14 cellular contexts compared by ENCODE assay signal in the genomic region with DNA sequence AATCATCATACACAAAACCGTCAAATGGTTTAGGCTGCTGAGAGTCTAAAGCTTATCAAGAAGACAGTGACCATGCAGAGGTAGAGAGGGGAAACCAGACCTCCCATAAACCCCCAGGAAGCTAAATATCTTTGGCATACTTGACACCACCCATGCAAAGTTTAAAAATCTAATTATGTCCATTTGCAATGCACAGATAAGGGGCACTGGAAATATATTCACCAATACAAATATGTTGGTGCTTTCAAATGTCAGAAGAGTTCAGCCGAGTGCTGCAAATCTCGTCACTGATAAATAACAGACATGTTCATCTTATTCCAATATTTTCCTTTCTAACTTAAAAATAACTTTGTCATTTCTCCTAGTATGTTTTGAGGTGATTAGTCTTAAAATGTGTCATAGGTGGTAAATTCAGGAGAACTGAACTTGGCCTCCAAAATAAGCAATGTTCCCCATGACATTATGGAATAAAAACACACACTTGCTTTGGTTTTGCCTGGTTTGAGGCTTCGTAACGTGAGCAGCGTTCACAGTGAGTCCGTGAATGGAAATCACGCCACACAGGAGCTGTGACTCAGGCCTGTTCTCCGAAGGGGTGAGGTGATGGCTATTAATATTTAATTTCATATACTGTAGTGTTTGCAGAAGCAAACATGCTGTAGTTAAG.
DNase-seq lines count a peak whose midpoint lies in the region; ATAC-seq, FAIRE-seq and TF ChIP-seq lines count a peak whose summit lies in the region.
"Had no signal": no experiment of that assay in that cellular context is flagged by ENCODE, and none has a peak within 500 bp of the region (broad histone marks: within the 10 kb centered on the region; RNA-seq: fewer than 3 reads in every experiment).

No MANE protein-coding gene starts in this region.

- POLR2A ChIA-PET in CD4-positive, alpha-beta memory T cell (lab: Charles Lee; ENCODE audit: partially characterized antibody): no interaction called here

- peaks cover 65% of the 10 kb centered on the region for H3K4me1 Mint-ChIP-seq in osteocyte (ENCODE audit: unreplicated experiment)
- H3K4me1 Mint-ChIP-seq in CD4-positive, alpha-beta memory T cell: no peaks in the 10 kb centered on the region

- H3K4me3 Mint-ChIP-seq in osteocyte (ENCODE audit: unreplicated experiment): peak overlapping the region; percentile 18
- H3K4me3 Mint-ChIP-seq in CD4-positive, alpha-beta memory T cell: no peak overlapping the region
- H3K4me3 Mint-ChIP-seq: activated T-cell treated with anti-CD3 and anti-CD28 coated beads, Interleukin-2, amount 50 U/mL, for 24 hours had no signal

- no peaks in the 10 kb centered on the region for H3K36me3 Mint-ChIP-seq in osteocyte (ENCODE audit: unreplicated experiment)
- peaks cover 0 to 4% of the 10 kb centered on the region in 2 donors for H3K36me3 Mint-ChIP-seq in CD4-positive, alpha-beta memory T cell

- H3K27ac Mint-ChIP-seq in osteocyte (ENCODE audit: unreplicated experiment): peak overlapping the region; percentile 88
- H3K27ac Mint-ChIP-seq in CD4-positive, alpha-beta memory T cell: no peak overlapping the region
- H3K27ac Mint-ChIP-seq: activated T-cell treated with anti-CD3 and anti-CD28 coated beads, Interleukin-2, amount 50 U/mL, for 24 hours had no signal

- no peak for TF ChIP-seq CTCF in cardiac muscle cell (IDR thresholded peaks at IDR 0.05; ENCODE audit: low read depth, low read length)
- TF ChIP-seq CTCF in gastroesophageal sphincter (IDR thresholded peaks at IDR 0.05): no peak
- no peak for TF ChIP-seq CTCF in osteocyte (IDR thresholded peaks at IDR 0.05)

- peaks cover 80% of the 10 kb centered on the region for H3K4me1 ChIP-seq in cardiac muscle cell (ENCODE audit: low read depth)
- H3K4me1 ChIP-seq in gastroesophageal sphincter: peaks cover 0 to 32% (median 12%) of the 10 kb centered on the region in 3 donors
- H3K4me1 ChIP-seq in CD4-positive, alpha-beta memory T cell (ENCODE audit: insufficient read depth, low read length): no peaks in the 10 kb centered on the region

- CTCF ChIA-PET in CD4-positive, alpha-beta memory T cell (lab: Charles Lee; ENCODE audit: partially characterized antibody): no interaction called here

- no peak for FAIRE-seq in GM19239 (lab: Jason Lieb, UNC)
- FAIRE-seq: keratinocyte had no signal

- ATAC-seq in gastroesophageal sphincter (no peak), HG03571 (IDR thresholded peaks at IDR 0.05; ENCODE audit: unreplicated experiment) (no peak)

- DNase-seq in cardiac muscle cell (ENCODE audit: low read depth in 1 of 2, low spot score in 1 of 2): no peak
- DNase-seq in cardiac septum (ENCODE audit: low spot score): no peak
- DNase-seq in osteocyte (ENCODE audit: extremely low spot score, unreplicated experiment): peak; percentile 38
- DNase-seq in GM19239 (ENCODE audit: insufficient read length, low spot score): no peak
- DNase-seq in SW480 (ENCODE audit: low spot score): no peak
- no peak for DNase-seq in CD4-positive, alpha-beta memory T cell
- DNase-seq: activated CD4-positive, CD25-positive, alpha-beta regulatory T cell; NCI-H446; stimulated activated CD4-positive, alpha-beta T cell treated with anti-CD3 and anti-CD28 coated beads, Interleukin-4, amount 100 ng/mL, for 4 hours had no signal

- intact Hi-C loops in cardiac septum (cut with DNase I): loop anchor here (5.0 kb wide), 2 partner anchors 36 to 126 kb away; no protein-coding TSS in a partner anchor
- intact Hi-C loops in CD4-positive, alpha-beta memory T cell (cut with micrococcal nuclease): no loop called here

- H3K27ac ChIP-seq in cardiac muscle cell (peak overlapping the region; percentile 73), gastroesophageal sphincter (peak overlapping the region; percentile 71 to 77 (median 74))
- H3K27ac ChIP-seq in CD4-positive, alpha-beta memory T cell (ENCODE audit: low read depth, low read length): no peak overlapping the region
- H3K27ac ChIP-seq: parathyroid adenoma had no signal

- TF ChIP-seq EP300 in gastroesophageal sphincter (IDR thresholded peaks at IDR 0.05): no peak

- no peak overlapping the region for H3K4me3 ChIP-seq in cardiac muscle cell
- H3K4me3 ChIP-seq in gastroesophageal sphincter: no peak overlapping the region
- no peak overlapping the region for H3K4me3 ChIP-seq in CD4-positive, alpha-beta memory T cell (ENCODE audit: low read length in 2 of 2)

- no peaks in the 10 kb centered on the region for H3K9me3 Mint-ChIP-seq in osteocyte (ENCODE audit: unreplicated experiment)
- no peaks in the 10 kb centered on the region for H3K9me3 Mint-ChIP-seq in CD4-positive, alpha-beta memory T cell
- H3K9me3 Mint-ChIP-seq: activated T-cell treated with anti-CD3 and anti-CD28 coated beads, Interleukin-2, amount 50 U/mL, for 24 hours had no signal

- H3K36me3 ChIP-seq in cardiac muscle cell: no peaks in the 10 kb centered on the region
- H3K36me3 ChIP-seq in gastroesophageal sphincter: no peaks in the 10 kb centered on the region
- no peaks in the 10 kb centered on the region for H3K36me3 ChIP-seq in CD4-positive, alpha-beta memory T cell (ENCODE audit: insufficient read depth, low read length)

- no peak for TF ChIP-seq POLR2A in gastroesophageal sphincter (IDR thresholded peaks at IDR 0.05)

- 39 to 44% methylated on average over 6 to 9 of the region's 9 CpGs for WGBS in gastroesophageal sphincter (ENCODE audit: low coverage in 1 of 2), 2 donors

- H3K27me3 ChIP-seq in cardiac muscle cell (no peaks in the 10 kb centered on the region), gastroesophageal sphincter (no peaks in the 10 kb centered on the region)
- H3K27me3 ChIP-seq in CD4-positive, alpha-beta memory T cell (ENCODE audit: insufficient read depth, low read length): no peaks in the 10 kb centered on the region

- H3K27me3 Mint-ChIP-seq in osteocyte (ENCODE audit: unreplicated experiment): no peaks in the 10 kb centered on the region
- H3K27me3 Mint-ChIP-seq in CD4-positive, alpha-beta memory T cell: no peaks in the 10 kb centered on the region
- H3K27me3 Mint-ChIP-seq: activated T-cell treated with anti-CD3 and anti-CD28 coated beads, Interleukin-2, amount 50 U/mL, for 24 hours had no signal

- no peaks in the 10 kb centered on the region for H3K9me3 ChIP-seq in cardiac muscle cell (ENCODE audit: low read depth)
- no peaks in the 10 kb centered on the region for H3K9me3 ChIP-seq in gastroesophageal sphincter
- no peaks in the 10 kb centered on the region for H3K9me3 ChIP-seq in CD4-positive, alpha-beta memory T cell (ENCODE audit: control insufficient read depth in 1 of 2, low read length in 2 of 2)
